ENCODE assay signal across 19 cellular contexts in the genomic region with DNA sequence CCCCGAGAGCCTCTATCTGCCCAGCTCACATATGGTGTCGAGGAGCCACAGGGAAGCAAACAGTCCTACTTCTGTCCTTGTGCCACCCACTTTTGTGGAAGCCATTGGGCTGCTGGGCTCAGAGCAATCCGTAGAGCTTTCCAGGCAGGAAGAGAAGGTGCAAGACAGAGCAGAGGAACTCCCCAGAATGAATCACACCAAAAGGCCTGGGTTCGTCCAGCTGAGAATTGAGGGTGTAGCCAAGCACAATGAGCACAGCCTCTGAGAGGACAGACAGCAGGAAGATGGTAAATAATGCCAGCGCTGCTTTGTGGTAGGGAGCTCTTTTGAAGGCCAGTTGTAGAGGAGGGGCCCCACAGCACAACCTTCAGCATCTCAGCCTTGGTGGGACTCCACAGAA.
"Had no signal": no experiment of that assay in that cellular context is flagged by ENCODE, and none has a peak within 500 bp of the region (broad histone marks: within the 10 kb centered on the region; RNA-seq: fewer than 3 reads in every experiment).

No MANE protein-coding gene starts in this region.

- H3K4me3 ChIP-seq: colonic mucosa, heart left ventricle, pancreas had no signal

- H3K4me3 Mint-ChIP-seq: mesothelial cell of epicardium, natural killer cell, neural crest cell had no signal

- H3K27me3 ChIP-seq: colonic mucosa had no signal

- H3K27ac Mint-ChIP-seq: mesothelial cell of epicardium, progenitor cell of endocrine pancreas had no signal

- H3K4me1 ChIP-seq: colonic mucosa, pancreas had no signal

- ATAC-seq: heart left ventricle, left lobe of liver, natural killer cell, pancreas, right cardiac atrium had no signal

- DNase-seq: colonic mucosa; dermis blood vessel endothelial cell; erythroblast; heart left ventricle; hippocampal formation; islet precursor cell; natural killer cell; occipital lobe; pancreas; right cardiac atrium; small intestine; stimulated activated CD4-positive, alpha-beta T cell treated with anti-CD3 and anti-CD28 coated beads, Interleukin-12 subunit alpha, Interleukin-12 subunit beta, amount 100 ng/mL, for 4 hours; stimulated activated CD4-positive, alpha-beta T cell treated with anti-CD3 and anti-CD28 coated beads, Interleukin-2, amount 100 ng/mL, for 48 hours; stimulated activated naive CD4-positive, alpha-beta T cell treated with Interleukin-2 at 50 U/mL for 16 hours; trophoblast cell had no signal

- H3K9me3 Mint-ChIP-seq: mesothelial cell of epicardium, natural killer cell, neural crest cell had no signal

- H3K36me3 Mint-ChIP-seq: mesothelial cell of epicardium, natural killer cell had no signal

- H3K9me3 ChIP-seq: colonic mucosa, heart left ventricle, pancreas had no signal

- H3K27ac ChIP-seq: colonic mucosa, heart left ventricle, pancreas had no signal

- H3K36me3 ChIP-seq: colonic mucosa, heart left ventricle, pancreas had no signal
